11 cellular contexts compared by ENCODE assay signal in genomic region chr9:72509053-72509452, GRCh38. TPM values are rescaled to one million over a fixed set of nuclear protein-coding genes. Genes with fewer than 3 reads are reported as not detected.
DNase-seq lines count a peak whose midpoint lies in the region; ATAC-seq, FAIRE-seq and TF ChIP-seq lines count a peak whose summit lies in the region.
"Had no signal": no experiment of that assay in that cellular context is flagged by ENCODE, and none has a peak within 500 bp of the region (broad histone marks: within the 10 kb centered on the region; RNA-seq: fewer than 3 reads in every experiment).

No MANE protein-coding gene starts in this region.

- no peak for TF ChIP-seq EP300 in A549 (IDR thresholded peaks at IDR 0.05)

- H3K4me3 ChIP-seq in A549 (no peak overlapping the region), fibroblast of mammary gland (ENCODE audit: control insufficient read depth, low read depth, low read length) (no peak overlapping the region)

- TF ChIP-seq CTCF in A549 (IDR thresholded peaks at IDR 0.05): no peak
- no peak for TF ChIP-seq CTCF in fibroblast of mammary gland (conservative IDR thresholded peaks at IDR 0.05; ENCODE audit: control insufficient read depth, insufficient read depth, low read depth, low read length)

- DNase-seq in A549 (ENCODE audit: low read depth in 1 of 2, low spot score in 1 of 2): no peak
- DNase-seq in GM19239 (ENCODE audit: insufficient read length, low spot score): no peak
- peak; percentile 65 for DNase-seq in NCI-H226
- peak; percentile 74 for DNase-seq in fibroblast of mammary gland (ENCODE audit: low read depth)
- no peak for DNase-seq in Kasumi-1 (lab: John Stamatoyannopoulos, UW)
- no peak for DNase-seq in C1 segment of cervical spinal cord (lab: John Stamatoyannopoulos, UW)
- DNase-seq in NCI-H1930 (lab: John Stamatoyannopoulos, UW): no peak
- no peak for DNase-seq in occipital lobe (lab: John Stamatoyannopoulos, UW)
- DNase-seq: NCI-H146 had no signal

- FAIRE-seq in A549 (lab: Jason Lieb, UNC) (no peak), GM19239 (lab: Jason Lieb, UNC) (peak; percentile 69)

- no peak for TF ChIP-seq RAD21 in A549 (conservative IDR thresholded peaks at IDR 0.05 in 1 of 2, IDR thresholded peaks at IDR 0.05 in 1 of 2)

- POLR2A ChIA-PET in A549 (lab: Yijun Ruan, JAX): interaction anchor here (1.2 to 1.5 kb wide), 2 partner anchors 32 to 144 kb away, joined by 4 to 13 read pairs; partner anchors contain the start of gene ZFAND5

- no peaks in the 10 kb centered on the region for H3K9me3 ChIP-seq in A549

- WGBS in A549 (ENCODE audit: missing lambda C conversion rate): 90% methylated on average over 1 of the region's 1 CpG

- peak overlapping the region; percentile 14 to 36; a peak in 1 of 6 replicates for H3K27ac ChIP-seq in A549
- H3K27ac ChIP-seq: C4-2B had no signal

- ATAC-seq in A549: no peak

- CTCF ChIA-PET in A549 (lab: Yijun Ruan, JAX): interaction anchor here (1.1 to 1.3 kb wide), 2 partner anchors 17 to 83 kb away, joined by 4 read pairs; no protein-coding TSS in a partner anchor

- H3K4me2 ChIP-seq in A549: peak overlapping the region; percentile 25; the same call in 2 of the 3 replicates

- H3K4me1 ChIP-seq in A549: peaks cover 19% of the 10 kb centered on the region

- TF ChIP-seq POLR2A in A549 (IDR thresholded peaks at IDR 0.05; ENCODE audit: low read length): no peak

TF ChIP-seq in A549, 52 proteins besides CTCF, POLR2A, EP300 and RAD21:
- TF ChIP-seq USF2 (IDR thresholded peaks at IDR 0.05): no peak
- TF ChIP-seq RCOR1 (IDR thresholded peaks at IDR 0.05; ENCODE audit: low read depth, low read length): no peak
- TF ChIP-seq JUNB (IDR thresholded peaks at IDR 0.05): 0 out of 2 replicates have a peak, but pooled peaks have one; percentile 16

RNA-seq across cellular contexts. Expression of gene TMC1, which starts 12.4 kb away (rescaled TPM):
- polyA plus RNA-seq in A549 (2011; rRNA removed) (0.12 and 0.29 TPM in 2 replicates), A549 (2017; fragmentation: RNase III; extraction: RNeasy Plus Mini Kit Qiagen cat#74134 plus additional on column Dnase treatment) (0.01 to 0.18 TPM (median 0.17 TPM) in 3 replicates)
- 0.01 and 0.03 TPM in 2 replicates for polyA plus RNA-seq in A549 (2012; cell fraction: cytosol; rRNA removed)
- 0.04 TPM in 1 of 2 replicates, not detected in the other for polyA plus RNA-seq in A549 (2012; cell fraction: nucleus; rRNA removed)
- 0.12 and 0.49 TPM in 2 replicates for polyA minus RNA-seq in A549 (2011; rRNA and poly(A)+ RNA removed)
- total RNA-seq in occipital lobe: 0.78 TPM
- total RNA-seq: epithelial cell of proximal tubule had no signal

Comparison
In these comparisons a context has a peak if more than half of its experiments do, and no peak if none do; other contexts are left out.
1. DNase-seq: peak in NCI-H226 (single experiment) and fibroblast of mammary gland (single experiment); none in A549 (0 of 2), GM19239 (single experiment), Kasumi-1 (0 of 2), C1 segment of cervical spinal cord (0 of 14), NCI-H1930 (0 of 2) and occipital lobe (single experiment).